9 cellular contexts compared by ENCODE assay signal in genomic region chr2:161238264-161238558, GRCh38.
A peak's percentile ranks its signal among the peaks of the same experiment; 100 is the strongest.
DNase-seq lines count a peak whose midpoint lies in the region; TF ChIP-seq lines count a peak whose summit lies in the region.
"Had no signal": no experiment of that assay in that cellular context is flagged by ENCODE, and none has a peak within 500 bp of the region (broad histone marks: within the 10 kb centered on the region; RNA-seq: fewer than 3 reads in every experiment).

No MANE protein-coding gene starts in this region.

- no peaks in the 10 kb centered on the region for H3K9me3 Mint-ChIP-seq in T-helper 1 cell treated with Interleukin-12 subunit alpha and Interleukin-12 subunit beta and Interleukin-4 antibody, amounts not matched to agents 30 μg/mL and 1 μg/mL, for 36 hours

- H3K27ac ChIP-seq in substantia nigra (ENCODE audit: low read depth, low read length, poor library complexity, severe bottlenecking) = peak overlapping the region; percentile 87

- DNase-seq in T-helper 1 cell = no peak
- DNase-seq in adipocyte (ENCODE audit: low read depth) = no peak
- DNase-seq in kidney epithelial cell (ENCODE audit: low read depth) = no peak
- DNase-seq in substantia nigra (lab: John Stamatoyannopoulos, UW) = peak in 16 of 49 donors; percentile 9 to 74 (median 30)
- no peak for DNase-seq in germinal center (ENCODE audit: low spot score)
- no peak for DNase-seq in NCI-H1105 (lab: John Stamatoyannopoulos, UW)
- DNase-seq in stimulated activated CD4-positive, alpha-beta T cell treated with anti-CD3 and anti-CD28 coated beads, Interleukin-12 subunit alpha, Interleukin-12 subunit beta, amount 100 ng/mL, for 4 hours = no peak

- peaks cover 15% of the 10 kb centered on the region for H3K36me3 Mint-ChIP-seq in T-helper 1 cell treated with Interleukin-12 subunit alpha and Interleukin-12 subunit beta and Interleukin-4 antibody, amounts not matched to agents 30 μg/mL and 1 μg/mL, for 36 hours (ENCODE audit: low read depth)

- no peaks in the 10 kb centered on the region for H3K9me3 ChIP-seq in adipocyte (ENCODE audit: control insufficient read depth, low read length)

- TF ChIP-seq CTCF in kidney epithelial cell (IDR thresholded peaks at IDR 0.05; ENCODE audit: insufficient read depth, low read length, poor library complexity, severe bottlenecking) = no peak

- H3K27me3 ChIP-seq in adipocyte (replicated peaks; ENCODE audit: control insufficient read depth, insufficient read depth, low read length) (no peaks in the 10 kb centered on the region), kidney epithelial cell (ENCODE audit: control insufficient read depth, insufficient read depth, low read length) (no peaks in the 10 kb centered on the region)

- H3K27me3 Mint-ChIP-seq in T-helper 1 cell treated with Interleukin-12 subunit alpha and Interleukin-12 subunit beta and Interleukin-4 antibody, amounts not matched to agents 30 μg/mL and 1 μg/mL, for 36 hours (ENCODE audit: low read depth) = no peaks in the 10 kb centered on the region

- peak overlapping the region; percentile 86 for H3K4me3 Mint-ChIP-seq in T-helper 1 cell treated with Interleukin-12 subunit alpha and Interleukin-12 subunit beta and Interleukin-4 antibody, amounts not matched to agents 30 μg/mL and 1 μg/mL, for 36 hours

- peaks cover 11% of the 10 kb centered on the region for H3K36me3 ChIP-seq in adipocyte (ENCODE audit: control insufficient read depth, insufficient read depth, low read length, severe bottlenecking)
- no peaks in the 10 kb centered on the region for H3K36me3 ChIP-seq in kidney epithelial cell (ENCODE audit: control insufficient read depth, insufficient read depth, low read length)

- peaks cover 31% of the 10 kb centered on the region for H3K4me1 Mint-ChIP-seq in T-helper 1 cell treated with Interleukin-12 subunit alpha and Interleukin-12 subunit beta and Interleukin-4 antibody, amounts not matched to agents 30 μg/mL and 1 μg/mL, for 36 hours (ENCODE audit: low read depth)

- H3K4me1 ChIP-seq in adipocyte (ENCODE audit: control insufficient read depth, insufficient read depth, low read length) = peaks cover 12% of the 10 kb centered on the region

- H3K9ac ChIP-seq in adipocyte (ENCODE audit: low read length) = peak overlapping the region; percentile 71

- H3K4me3 ChIP-seq in adipocyte (ENCODE audit: low read length) (peak overlapping the region; percentile 84), kidney epithelial cell (ENCODE audit: low read depth, low read length) (peak overlapping the region; percentile 36)
- H3K4me3 ChIP-seq: K562 had no signal

- H3K27ac Mint-ChIP-seq in T-helper 1 cell treated with Interleukin-12 subunit alpha and Interleukin-12 subunit beta and Interleukin-4 antibody, amounts not matched to agents 30 μg/mL and 1 μg/mL, for 36 hours = peak overlapping the region; percentile 58
